ENCODE assay signal across 9 cellular contexts in genomic region chr5:131224387-131225191, GRCh38. TPM values are rescaled to one million over a fixed set of nuclear protein-coding genes. Genes with fewer than 3 reads are reported as not detected.
A peak's percentile ranks its signal among the peaks of the same experiment; 100 is the strongest.
DNase-seq lines count a peak whose midpoint lies in the region; ATAC-seq and TF ChIP-seq lines count a peak whose summit lies in the region.
"Had no signal": no experiment of that assay in that cellular context is flagged by ENCODE, and none has a peak within 500 bp of the region (broad histone marks: within the 10 kb centered on the region; RNA-seq: fewer than 3 reads in every experiment).

No MANE protein-coding gene starts in this region.

- no peak for TF ChIP-seq CTCF in GM13977 (IDR thresholded peaks at IDR 0.05; ENCODE audit: extremely low read depth, insufficient read depth, missing control alignments)
- no peak for TF ChIP-seq CTCF in osteoblast (IDR thresholded peaks at IDR 0.05; ENCODE audit: extremely low read depth, low read depth, low read length)
- TF ChIP-seq CTCF in BE2C (IDR thresholded peaks at IDR 0.05; ENCODE audit: low read depth, low read length): no peak

- ATAC-seq in GM21447 (IDR thresholded peaks at IDR 0.05; ENCODE audit: unreplicated experiment): peak; percentile 85
- ATAC-seq in HG03571 (IDR thresholded peaks at IDR 0.05; ENCODE audit: unreplicated experiment): peak; percentile 84
- peak; percentile 55 to 84 for ATAC-seq in left cardiac atrium
- ATAC-seq: HCT116 had no signal

- no peak overlapping the region for H3K27ac ChIP-seq in osteoblast (ENCODE audit: low read depth, low read length)

- H3K4me3 ChIP-seq in osteoblast (ENCODE audit: insufficient read depth, low read length): no peak overlapping the region
- H3K4me3 ChIP-seq in BE2C (ENCODE audit: low read depth, low read length): no peak overlapping the region

- intact Hi-C loops in left cardiac atrium (cut with DNase I): no loop called here

- H2AFZ ChIP-seq in osteoblast (ENCODE audit: low read length): no peak overlapping the region

- DNase-seq in GM13977 (ENCODE audit: low spot score): peak; percentile 40
- DNase-seq in left cardiac atrium: peak; percentile 33
- no peak for DNase-seq in NCI-H774 (lab: John Stamatoyannopoulos, UW)
- no peak for DNase-seq in osteoblast (ENCODE audit: insufficient read length, low spot score, missing footprints)
- no peak for DNase-seq in BE2C
- no peak for DNase-seq in HuH-7.5 (ENCODE audit: low spot score)

- H4K20me1 ChIP-seq in osteoblast (ENCODE audit: insufficient read depth, low read length): no peaks in the 10 kb centered on the region

- H3K9me3 ChIP-seq in osteoblast (ENCODE audit: low read depth, low read length): no peaks in the 10 kb centered on the region
- no peaks in the 10 kb centered on the region for H3K9me3 ChIP-seq in BE2C

- H3K36me3 ChIP-seq in osteoblast (ENCODE audit: insufficient read depth, low read length) (no peaks in the 10 kb centered on the region), BE2C (no peaks in the 10 kb centered on the region)

- no peaks in the 10 kb centered on the region for H3K79me2 ChIP-seq in osteoblast (ENCODE audit: insufficient read depth, low read length)

- no peak overlapping the region for H3K4me2 ChIP-seq in osteoblast (ENCODE audit: insufficient read depth, low read length)

- H3K4me1 ChIP-seq in osteoblast (ENCODE audit: insufficient read depth, low read length): peaks cover 2% of the 10 kb centered on the region
- no peaks in the 10 kb centered on the region for H3K4me1 ChIP-seq in BE2C

- in situ Hi-C loops in GM13977 (cut with MboI; ENCODE audit: low pct_unique_long_range_greater_than_20kb, low sequenced_read_pairs, unreplicated experiment): no loop called here

- H3K27me3 ChIP-seq in osteoblast (ENCODE audit: insufficient read depth, low read length) (no peaks in the 10 kb centered on the region), BE2C (no peaks in the 10 kb centered on the region)

RNA-seq across cellular contexts. Expression of gene CDC42SE2, which starts 39.3 kb away (rescaled TPM):
- 10 to 100 TPM; 12.8 to 15.4 TPM for total RNA-seq in left cardiac atrium
- 22.8 and 24.8 TPM in 2 replicates for total RNA-seq in osteoblast
- polyA plus RNA-seq in BE2C (2012; ENCODE audit: insufficient read depth, insufficient read length, low read depth): 9.1 TPM

RNA-seq across cellular contexts. Expression of gene LYRM7, which starts 53.8 kb away (rescaled TPM):
- total RNA-seq in left cardiac atrium (10 to 100 TPM; 16.8 to 18.9 TPM), osteoblast (4.7 and 5.3 TPM in 2 replicates)
- polyA plus RNA-seq in BE2C (2012; ENCODE audit: insufficient read depth, insufficient read length, low read depth): 12.3 TPM

RNA-seq across cellular contexts. Expression of gene HINT1, which starts 59.5 kb away (rescaled TPM):
- total RNA-seq in left cardiac atrium (100 to 1,000 TPM; 142 to 172 TPM), osteoblast (134 and 158 TPM in 2 replicates)
- polyA plus RNA-seq in BE2C (2012; ENCODE audit: insufficient read depth, insufficient read length, low read depth): 451 TPM

Comparison
In these comparisons a context has a peak if more than half of its experiments do, and no peak if none do; other contexts are left out.
1. DNase-seq: peak in GM13977 (single experiment) and left cardiac atrium (single experiment); none in NCI-H774 (single experiment), osteoblast (single experiment), BE2C (single experiment) and HuH-7.5 (single experiment).
2. Peak in every context shown above with its lines, with median percentiles within 50 percentile points of each other: ATAC-seq.